1 cellular context compared by ENCODE assay signal in genomic region chr3:138032567-138032966, GRCh38.
A peak's percentile ranks its signal among the peaks of the same experiment; 100 is the strongest.
TF ChIP-seq lines count a peak whose summit lies in the region.

No MANE protein-coding gene starts in this region.

TF ChIP-seq in GM12878, 131 proteins besides CTCF, POLR2A, EP300 and RAD21 (continued from another document):
- no peak for TF ChIP-seq NFXL1 (IDR thresholded peaks at IDR 0.05; ENCODE audit: borderline replicate concordance)
- TF ChIP-seq ESRRA (IDR thresholded peaks at IDR 0.05; ENCODE audit: low read length), result no peak
- TF ChIP-seq KDM1A (IDR thresholded peaks at IDR 0.05; ENCODE audit: borderline replicate concordance), result no peak
- TF ChIP-seq IKZF2 (IDR thresholded peaks at IDR 0.05), result peak in 1 of 2 experiments; percentile 22; a peak in 2 of 4 replicates
- peak; percentile 18; the same call in 1 of the 2 replicates for TF ChIP-seq IKZF1 (conservative IDR thresholded peaks at IDR 0.05)
- no peak for TF ChIP-seq SREBF2 (IDR thresholded peaks at IDR 0.05; ENCODE audit: low read length)
- 0 out of 2 replicates have a peak, but pooled peaks have one; percentile 23 for TF ChIP-seq FOXM1 (IDR thresholded peaks at IDR 0.05; ENCODE audit: low read depth, low read length)
- TF ChIP-seq STAT1 (conservative IDR thresholded peaks at IDR 0.05), result no peak
- no peak for TF ChIP-seq BCL11A (IDR thresholded peaks at IDR 0.05; ENCODE audit: low read depth, low read length)
- no peak for TF ChIP-seq EZH2 (IDR thresholded peaks at IDR 0.05; ENCODE audit: borderline replicate concordance, control insufficient read depth, low read depth, low read length)
- TF ChIP-seq RELA (IDR thresholded peaks at IDR 0.05; ENCODE audit: borderline replicate concordance, partially characterized antibody), result no peak
- TF ChIP-seq RUNX3 (IDR thresholded peaks at IDR 0.05; ENCODE audit: low read length), result peak; percentile 75
- no peak for TF ChIP-seq PAX5 (IDR thresholded peaks at IDR 0.05; ENCODE audit: borderline replicate concordance, low read depth, low read length)
